ENCODE assay signal across 8 cellular contexts in the genomic region with DNA sequence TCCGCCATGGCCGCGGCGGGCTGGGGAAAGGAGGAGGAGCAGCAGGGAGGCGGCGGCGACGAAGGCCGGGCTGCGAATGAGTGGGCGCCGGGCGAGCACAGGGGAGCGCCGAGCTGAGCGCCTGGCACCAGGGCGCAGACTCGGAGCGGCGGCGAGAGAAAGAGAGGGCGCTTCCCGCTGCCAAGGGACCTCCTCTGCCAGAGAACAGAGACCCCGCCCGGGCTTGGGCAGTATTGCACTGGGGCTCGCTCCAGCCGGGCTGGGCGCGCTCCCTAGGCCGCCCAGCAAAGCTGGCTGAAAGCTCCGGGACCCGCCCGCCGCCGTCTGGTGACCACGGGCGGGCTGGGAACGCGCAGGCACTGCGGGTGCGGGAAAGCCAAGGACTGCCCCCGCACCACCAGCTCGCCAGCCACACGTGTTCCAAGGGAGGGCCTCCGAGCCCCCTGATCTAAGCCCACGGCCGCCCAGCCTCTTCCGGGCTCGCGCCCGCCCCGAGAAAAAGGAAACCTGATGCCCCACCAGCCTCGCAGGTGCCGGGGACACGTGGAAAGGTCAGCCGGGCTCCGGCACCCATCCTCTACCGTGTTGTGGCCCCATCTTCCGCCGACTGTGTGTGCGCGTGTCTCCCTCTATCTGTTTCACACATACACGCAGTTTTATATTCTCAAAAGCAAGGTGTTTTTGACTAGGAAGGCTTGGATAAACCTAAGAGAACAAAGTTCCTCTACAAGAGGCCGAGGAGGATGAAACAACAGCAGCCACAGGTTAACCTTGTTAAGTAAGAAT. TPM values are rescaled to one million over a fixed set of nuclear protein-coding genes. Genes with fewer than 3 reads are reported as not detected.
A peak's percentile ranks its signal among the peaks of the same experiment; 100 is the strongest.
DNase-seq lines count a peak whose midpoint lies in the region; ATAC-seq and TF ChIP-seq lines count a peak whose summit lies in the region.

A gene (minus strand): TSS at position 140 of the 786 bp plus-strand sequence. CDS start 132 bp downstream, at position 8.

- H3K4me3 Mint-ChIP-seq in T-helper 1 cell treated with Interleukin-12 subunit alpha and Interleukin-12 subunit beta and Interleukin-4 antibody, amounts not matched to agents 30 μg/mL and 1 μg/mL, for 36 hours, result peak within 1 kb of the TSS; percentile 98

- TF ChIP-seq CTCF in vagina (IDR thresholded peaks at IDR 0.05), result peak in 2 of 3 experiments; percentile 65 to 68

- H3K27me3 Mint-ChIP-seq in T-helper 1 cell treated with Interleukin-12 subunit alpha and Interleukin-12 subunit beta and Interleukin-4 antibody, amounts not matched to agents 30 μg/mL and 1 μg/mL, for 36 hours (ENCODE audit: low read depth), result no peaks in the 10 kb centered on the region

- H3K27ac ChIP-seq in vagina, result peak within 1 kb of the TSS; percentile 91

- H3K36me3 Mint-ChIP-seq in T-helper 1 cell treated with Interleukin-12 subunit alpha and Interleukin-12 subunit beta and Interleukin-4 antibody, amounts not matched to agents 30 μg/mL and 1 μg/mL, for 36 hours (ENCODE audit: low read depth), result peaks cover 24% of the 10 kb centered on the region

- H3K4me1 Mint-ChIP-seq in T-helper 1 cell treated with Interleukin-12 subunit alpha and Interleukin-12 subunit beta and Interleukin-4 antibody, amounts not matched to agents 30 μg/mL and 1 μg/mL, for 36 hours (ENCODE audit: low read depth), result peaks cover 50% of the 10 kb centered on the region

- intact Hi-C loops in left ventricle myocardium superior (cut with micrococcal nuclease), result no loop called here
- intact Hi-C loops in vagina (cut with DNase I), result no loop called here

- no peaks in the 10 kb centered on the region for H3K27me3 ChIP-seq in vagina

- peak within 1 kb of the TSS; percentile 97 for H3K27ac Mint-ChIP-seq in T-helper 1 cell treated with Interleukin-12 subunit alpha and Interleukin-12 subunit beta and Interleukin-4 antibody, amounts not matched to agents 30 μg/mL and 1 μg/mL, for 36 hours

- DNase-seq in NCI-H1694 (lab: John Stamatoyannopoulos, UW) (peak; percentile 72), amygdala (lab: John Stamatoyannopoulos, UW) (peak in 54 of 56 donors; percentile 49 to 93 (median 86)), left ventricle myocardium superior (peak; percentile 95), putamen (ENCODE audit: low spot score) (peak; percentile 93), vagina (ENCODE audit: extremely low spot score in 2 of 2) (no peak)

- TF ChIP-seq POLR2A in GM15510 (IDR thresholded peaks at IDR 0.05; ENCODE audit: borderline replicate concordance, extremely low read depth, insufficient read length) (peak; percentile 74), vagina (IDR thresholded peaks at IDR 0.05) (peak in 1 of 2 donors; percentile 81)

- peaks cover 32% of the 10 kb centered on the region for H3K4me1 ChIP-seq in vagina

- ATAC-seq in HG02885 (IDR thresholded peaks at IDR 0.05; ENCODE audit: poor library complexity, unreplicated experiment), result peak; percentile 77
- ATAC-seq in left ventricle myocardium superior, result peak; percentile 96

- no peaks in the 10 kb centered on the region for H3K9me3 Mint-ChIP-seq in T-helper 1 cell treated with Interleukin-12 subunit alpha and Interleukin-12 subunit beta and Interleukin-4 antibody, amounts not matched to agents 30 μg/mL and 1 μg/mL, for 36 hours

- H3K36me3 ChIP-seq in vagina, result no peaks in the 10 kb centered on the region

- no peaks in the 10 kb centered on the region for H3K9me3 ChIP-seq in vagina

- peak within 1 kb of the TSS; percentile 92 to 97 for H3K4me3 ChIP-seq in vagina

RNA-seq across cellular contexts. Expression of the gene that starts here (rescaled TPM):
- total RNA-seq in left ventricle myocardium superior (15.9 TPM), vagina (47.4 TPM)

Comparison
In these comparisons a context has a peak if more than half of its experiments do, and no peak if none do; other contexts are left out.
1. DNase-seq: peak in NCI-H1694 (single experiment), amygdala (54 of 56), left ventricle myocardium superior (single experiment) and putamen (single experiment); none in vagina (0 of 2).